10 cellular contexts compared by ENCODE assay signal in genomic region chr1:75487399-75487798, GRCh38.
"Had no signal": no experiment of that assay in that cellular context is flagged by ENCODE, and none has a peak within 500 bp of the region (broad histone marks: within the 10 kb centered on the region; RNA-seq: fewer than 3 reads in every experiment).

No MANE protein-coding gene starts in this region.

- H3K36me3 ChIP-seq: HAP-1 had no signal

- H3K9ac ChIP-seq: GM23248, KMS-11 had no signal

- H3K9me3 ChIP-seq: HAP-1 had no signal

- H3K4me1 ChIP-seq: HAP-1 had no signal

- FAIRE-seq: HepG2 had no signal

- H3K4me2 ChIP-seq: KMS-11 had no signal

- H3K4me3 ChIP-seq: GM23248, HAP-1 had no signal

- DNase-seq: GM23248, GOT3, H7, HFFc6, KBM-7 had no signal

- H2AFZ ChIP-seq: GM23248 had no signal

- H3K27ac ChIP-seq: GM23248, HL-60, KMS-11 had no signal

- ATAC-seq: HCT116, HepG2 had no signal
